ENCODE assay signal across 9 cellular contexts in genomic region chr16:1475552-1476114, GRCh38. TPM values are rescaled to one million over a fixed set of nuclear protein-coding genes. Genes with fewer than 3 reads are reported as not detected.
A peak's percentile ranks its signal among the peaks of the same experiment; 100 is the strongest.
DNase-seq lines count a peak whose midpoint lies in the region; ATAC-seq and TF ChIP-seq lines count a peak whose summit lies in the region.
"Had no signal": no experiment of that assay in that cellular context is flagged by ENCODE, and none has a peak within 500 bp of the region (broad histone marks: within the 10 kb centered on the region; RNA-seq: fewer than 3 reads in every experiment).

No MANE protein-coding gene starts in this region.

- peak overlapping the region; percentile 80 for H3K27ac Mint-ChIP-seq in activated CD4-positive, alpha-beta memory T cell treated with anti-CD3 and anti-CD28 coated beads for 36 hours
- peak overlapping the region; percentile 88 for H3K27ac Mint-ChIP-seq in stimulated activated memory B cell treated with anti-CD40 and anti-IgM and Interleukin-4, amounts not matched to agents 10 μg/mL and 1 μg/mL and 100 μg/mL, for 72 hours

- H3K4me3 ChIP-seq in HFF-Myc (replicated peaks; ENCODE audit: low read depth, low read length), result peak overlapping the region; percentile 71
- peak overlapping the region; percentile 93 for H3K4me3 ChIP-seq in iPS DF 6.9 (ENCODE audit: low read length)

- WGBS in iPS DF 6.9 (ENCODE audit: insufficient coverage, insufficient read length), result no CpG with 5 or more reads among the region's 15 CpGs

- H3K4me3 Mint-ChIP-seq in activated CD4-positive, alpha-beta memory T cell treated with anti-CD3 and anti-CD28 coated beads for 36 hours, result peak overlapping the region; percentile 82
- peak overlapping the region; percentile 89 for H3K4me3 Mint-ChIP-seq in stimulated activated memory B cell treated with anti-CD40 and anti-IgM and Interleukin-4, amounts not matched to agents 10 μg/mL and 1 μg/mL and 100 μg/mL, for 72 hours

- no peaks in the 10 kb centered on the region for H3K27me3 Mint-ChIP-seq in activated CD4-positive, alpha-beta memory T cell treated with anti-CD3 and anti-CD28 coated beads for 36 hours
- H3K27me3 Mint-ChIP-seq in stimulated activated memory B cell treated with anti-CD40 and anti-IgM and Interleukin-4, amounts not matched to agents 10 μg/mL and 1 μg/mL and 100 μg/mL, for 72 hours, result no peaks in the 10 kb centered on the region

- intact Hi-C loops in activated CD4-positive, alpha-beta memory T cell treated with anti-CD3 and anti-CD28 coated beads for 36 hours (cut with micrococcal nuclease), result no loop called here

- CTCF ChIA-PET in activated CD4-positive, alpha-beta memory T cell treated with anti-CD3 and anti-CD28 coated beads for 36 hours (lab: Charles Lee), result interaction anchor here (0.8 kb wide), 1 partner anchor 68 kb away, joined by 5 read pairs; no protein-coding TSS in a partner anchor

- H3K27ac ChIP-seq in iPS DF 6.9 (ENCODE audit: low read length), result no peak overlapping the region

- peaks cover 2% of the 10 kb centered on the region; the same call in 1 of the 2 replicates for H3K4me1 ChIP-seq in iPS DF 6.9 (ENCODE audit: control insufficient read depth, insufficient read depth, low read length)

- TF ChIP-seq CTCF in HFF-Myc (IDR thresholded peaks at IDR 0.05; ENCODE audit: low read depth, low read length, missing control alignments), result no peak

- H3K27me3 ChIP-seq in iPS DF 6.9 (ENCODE audit: control insufficient read depth, insufficient read depth, low read length), result no peaks in the 10 kb centered on the region

- no peaks in the 10 kb centered on the region for H3K36me3 ChIP-seq in iPS DF 6.9 (ENCODE audit: control insufficient read depth, insufficient read depth, low read length)

- no peaks in the 10 kb centered on the region for H3K9me3 ChIP-seq in iPS DF 6.9 (ENCODE audit: control insufficient read depth, insufficient read depth, low read length)

- no peaks in the 10 kb centered on the region for H3K9me3 Mint-ChIP-seq in activated CD4-positive, alpha-beta memory T cell treated with anti-CD3 and anti-CD28 coated beads for 36 hours
- no peaks in the 10 kb centered on the region for H3K9me3 Mint-ChIP-seq in stimulated activated memory B cell treated with anti-CD40 and anti-IgM and Interleukin-4, amounts not matched to agents 10 μg/mL and 1 μg/mL and 100 μg/mL, for 72 hours

- H3K36me3 Mint-ChIP-seq in activated CD4-positive, alpha-beta memory T cell treated with anti-CD3 and anti-CD28 coated beads for 36 hours, result peaks cover 1% of the 10 kb centered on the region
- H3K36me3 Mint-ChIP-seq in stimulated activated memory B cell treated with anti-CD40 and anti-IgM and Interleukin-4, amounts not matched to agents 10 μg/mL and 1 μg/mL and 100 μg/mL, for 72 hours, result no peaks in the 10 kb centered on the region

- H3K4me1 Mint-ChIP-seq in activated CD4-positive, alpha-beta memory T cell treated with anti-CD3 and anti-CD28 coated beads for 36 hours (ENCODE audit: low read depth), result peaks cover 25% of the 10 kb centered on the region
- peaks cover 45% of the 10 kb centered on the region for H3K4me1 Mint-ChIP-seq in stimulated activated memory B cell treated with anti-CD40 and anti-IgM and Interleukin-4, amounts not matched to agents 10 μg/mL and 1 μg/mL and 100 μg/mL, for 72 hours

- POLR2A ChIA-PET in activated CD4-positive, alpha-beta memory T cell treated with anti-CD3 and anti-CD28 coated beads for 36 hours (lab: Charles Lee), result interaction anchor here (1.1 to 1.5 kb wide), 2 partner anchors 16 to 202 kb away, joined by 3 read pairs; partner anchors contain the start of gene JPT2

- ATAC-seq in stimulated activated memory B cell treated with anti-CD40 and anti-IgM and Interleukin-4, amounts not matched to agents 10 μg/mL and 1 μg/mL and 100 μg/mL, for 72 hours, result no peak
- ATAC-seq in GM21367 (IDR thresholded peaks at IDR 0.05; ENCODE audit: unreplicated experiment) (no peak), GM21576 (IDR thresholded peaks at IDR 0.05; ENCODE audit: unreplicated experiment) (no peak)

- DNase-seq in HFF-Myc (ENCODE audit: extremely low read depth, low read depth), result no peak
- DNase-seq in activated CD4-positive, alpha-beta memory T cell treated with anti-CD3 and anti-CD28 coated beads for 36 hours, result no peak
- no peak for DNase-seq in iPS DF 6.9 (ENCODE audit: low read depth, low spot score)
- DNase-seq in NCI-H345 (lab: John Stamatoyannopoulos, UW), result no peak
- DNase-seq in HuH-7 (ENCODE audit: low spot score), result no peak

RNA-seq across cellular contexts. Expression of gene CLCN7, which starts 0.8 kb away (rescaled TPM):
- total RNA-seq in activated CD4-positive, alpha-beta memory T cell treated with anti-CD3 and anti-CD28 coated beads for 36 hours, result 10 to 100 TPM; 27.1 to 33.6 TPM

RNA-seq across cellular contexts. Expression of gene PTX4, which starts 13.1 kb away (rescaled TPM):
- not detected for total RNA-seq in activated CD4-positive, alpha-beta memory T cell treated with anti-CD3 and anti-CD28 coated beads for 36 hours
- total RNA-seq: HT1080 had no signal

RNA-seq across cellular contexts. Expression of gene TELO2, which starts 17.5 kb away (rescaled TPM):
- total RNA-seq in activated CD4-positive, alpha-beta memory T cell treated with anti-CD3 and anti-CD28 coated beads for 36 hours, result 10 to 100 TPM; 62.6 to 63.2 TPM

RNA-seq across cellular contexts. Expression of gene CCDC154, which starts 31.3 kb away (rescaled TPM):
- total RNA-seq in activated CD4-positive, alpha-beta memory T cell treated with anti-CD3 and anti-CD28 coated beads for 36 hours, result 1 to 10 TPM; 1.5 to 3.0 TPM

RNA-seq across cellular contexts. Expression of gene PERCC1, which starts 44.8 kb away (rescaled TPM):
- not detected for total RNA-seq in activated CD4-positive, alpha-beta memory T cell treated with anti-CD3 and anti-CD28 coated beads for 36 hours
- total RNA-seq: HT1080 had no signal
